In genomic region chr2:30267161-30267568, GRCh38 we compare ENCODE assay signal across 12 cellular contexts. TPM values are rescaled to one million over a fixed set of nuclear protein-coding genes. Genes with fewer than 3 reads are reported as not detected.
DNase-seq lines count a peak whose midpoint lies in the region; ATAC-seq and TF ChIP-seq lines count a peak whose summit lies in the region.
"Had no signal": no experiment of that assay in that cellular context is flagged by ENCODE, and none has a peak within 500 bp of the region (broad histone marks: within the 10 kb centered on the region; RNA-seq: fewer than 3 reads in every experiment).

No MANE protein-coding gene starts in this region.

- no peaks in the 10 kb centered on the region for H3K27me3 Mint-ChIP-seq in endodermal cell (ENCODE audit: insufficient read depth)

- 91 to 100% methylated on average over 4 to 8 of the region's 8 CpGs for WGBS in endodermal cell (ENCODE audit: insufficient coverage in 1 of 2, insufficient read length in 1 of 2), 2 experiments

- no peaks in the 10 kb centered on the region for H3K27me3 ChIP-seq in MM.1S (replicated peaks; ENCODE audit: insufficient read depth, low read length)
- no peaks in the 10 kb centered on the region for H3K27me3 ChIP-seq in endodermal cell (ENCODE audit: control insufficient read depth, insufficient read depth, low read length, poor library complexity, severe bottlenecking)

- H3K27ac ChIP-seq in MM.1S (ENCODE audit: low read length) (peak overlapping the region; percentile 12; the same call in 1 of the 2 replicates), endodermal cell (ENCODE audit: low read depth, low read length) (no peak overlapping the region)

- no peaks in the 10 kb centered on the region for H4K20me1 ChIP-seq in MM.1S (ENCODE audit: insufficient read depth, low read length)

- H3K9ac ChIP-seq in MM.1S (ENCODE audit: low read length) (no peak overlapping the region), endodermal cell (ENCODE audit: extremely low read depth, low read length, poor library complexity, severe bottlenecking) (no peak overlapping the region)

- no peak overlapping the region for H3K4me3 ChIP-seq in MM.1S (ENCODE audit: low read length)
- no peak overlapping the region for H3K4me3 ChIP-seq in endodermal cell (ENCODE audit: low read length)

- H3K9me2 ChIP-seq in MM.1S (replicated peaks; ENCODE audit: insufficient read depth, low read length) = no peaks in the 10 kb centered on the region

- no peak for TF ChIP-seq CTCF in MM.1S (IDR thresholded peaks at IDR 0.05; ENCODE audit: low read length)
- TF ChIP-seq CTCF in endodermal cell (conservative IDR thresholded peaks at IDR 0.05) = no peak

- no peak overlapping the region for H3K27ac Mint-ChIP-seq in endodermal cell
- H3K27ac Mint-ChIP-seq: nephron had no signal

- peaks cover 10% of the 10 kb centered on the region for H3K4me1 ChIP-seq in MM.1S (ENCODE audit: low read length)
- no peaks in the 10 kb centered on the region for H3K4me1 ChIP-seq in endodermal cell (ENCODE audit: control insufficient read depth, insufficient read depth, low read length)

- no peaks in the 10 kb centered on the region for H3F3A ChIP-seq in MM.1S (ENCODE audit: insufficient read depth, low read length)

- peaks cover 2% of the 10 kb centered on the region for H3K9me3 Mint-ChIP-seq in endodermal cell

- H3K36me3 ChIP-seq in MM.1S (replicated peaks; ENCODE audit: insufficient read depth, low read length) = no peaks in the 10 kb centered on the region
- H3K36me3 ChIP-seq in endodermal cell (ENCODE audit: control insufficient read depth, insufficient read depth, low read length) = no peaks in the 10 kb centered on the region

- H2AFZ ChIP-seq in MM.1S (ENCODE audit: low read length) = no peak overlapping the region

- peaks cover 14% of the 10 kb centered on the region for H3K4me1 Mint-ChIP-seq in endodermal cell

- H3K9me3 ChIP-seq in MM.1S (replicated peaks; ENCODE audit: insufficient read depth, low read length) (no peaks in the 10 kb centered on the region), endodermal cell (ENCODE audit: control insufficient read depth, low read length) (peaks cover 5% of the 10 kb centered on the region)

- no peak overlapping the region for H3K4me3 Mint-ChIP-seq in endodermal cell
- H3K4me3 Mint-ChIP-seq: nephron had no signal

- DNase-seq in MM.1S (peak; percentile 32), endodermal cell (peak; percentile 61), retina (no peak), kidney tubule cell (ENCODE audit: low spot score) (no peak)
- peak; percentile 71 to 81 for DNase-seq in activated CD4-positive, alpha-beta T cell treated with anti-CD3 and anti-CD28 coated beads, Interleukin-2, amount 50 U/mL, for 48 hours
- peak; percentile 41 to 46 for DNase-seq in stimulated activated CD8-positive, alpha-beta memory T cell treated with anti-CD3 and anti-CD28 coated beads, Interleukin-15, amount 100 ng/mL, for 48 hours (ENCODE audit: low read depth in 2 of 2)
- DNase-seq: DMS53; effector CD8-positive, alpha-beta T cell; SHP77 treated with DMSO at 0.1 percent for 48 hours had no signal

- no peaks in the 10 kb centered on the region for H3K79me2 ChIP-seq in MM.1S (ENCODE audit: low read length)

- ATAC-seq in HG03039 (IDR thresholded peaks at IDR 0.05; ENCODE audit: unreplicated experiment) (no peak), HG03378 (IDR thresholded peaks at IDR 0.05; ENCODE audit: unreplicated experiment) (no peak)

- H3K36me3 Mint-ChIP-seq in endodermal cell (ENCODE audit: low read depth) = no peaks in the 10 kb centered on the region

- peak overlapping the region; percentile 29; the same call in 1 of the 2 replicates for H3K4me2 ChIP-seq in MM.1S (ENCODE audit: low read depth, low read length)

RNA-seq across cellular contexts. Expression of gene LBH, which starts 35.8 kb away (rescaled TPM):
- total RNA-seq in endodermal cell = 10 to 100 TPM; 48.0 to 50.0 TPM
- 23.7 TPM for polyA plus RNA-seq in endodermal cell (2013, experiment 1 of 2)
- 26.7 TPM for polyA plus RNA-seq in endodermal cell (2013, experiment 2 of 2)

Comparison
In these comparisons a context has a peak if more than half of its experiments do, and no peak if none do; other contexts are left out.
1. DNase-seq: peak in MM.1S (single experiment), activated CD4-positive, alpha-beta T cell treated with anti-CD3 and anti-CD28 coated beads, Interleukin-2, amount 50 U/mL, for 48 hours (2 of 2), endodermal cell (single experiment) and stimulated activated CD8-positive, alpha-beta memory T cell treated with anti-CD3 and anti-CD28 coated beads, Interleukin-15, amount 100 ng/mL, for 48 hours (2 of 2); none in retina (single experiment) and kidney tubule cell (single experiment).